Comparison of ENCODE assay signal across 26 cellular contexts in the genomic region with DNA sequence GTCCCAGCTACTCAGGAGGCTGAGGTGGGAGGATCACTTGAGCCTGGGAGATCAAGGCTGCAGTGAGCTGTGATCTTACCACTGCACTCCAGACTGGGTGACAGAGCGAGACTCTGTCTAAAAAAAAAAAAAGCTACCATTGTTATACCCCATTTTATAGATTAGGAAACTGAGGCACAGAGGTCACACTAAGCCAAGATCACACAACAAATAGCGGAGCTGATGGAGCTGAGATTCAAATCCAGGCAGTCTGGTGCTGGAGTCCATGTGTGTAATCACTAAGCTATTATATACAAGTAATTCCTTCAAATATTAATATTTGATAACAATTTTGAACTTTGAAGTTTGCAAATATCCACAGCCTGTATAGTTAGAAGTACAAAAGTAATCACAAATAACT.
"Had no signal": no experiment of that assay in that cellular context is flagged by ENCODE, and none has a peak within 500 bp of the region (broad histone marks: within the 10 kb centered on the region; RNA-seq: fewer than 3 reads in every experiment).

No MANE protein-coding gene starts in this region.

- H3K9me3 ChIP-seq: Peyer's patch, SJSA1 had no signal

- ATAC-seq: HepG2, T-cell had no signal

- FAIRE-seq: HepG2 had no signal

- H3K4me3 Mint-ChIP-seq: T-cell had no signal

- H3K27me3 Mint-ChIP-seq: T-cell had no signal

- DNase-seq: IMR-90, NCI-H1092, NCI-H1105 treated with DMSO at 0.1 percent for 48 hours, NCI-H1417 treated with DMSO at 0.1 percent for 48 hours, NCI-H146, NCI-H1694 treated with DMSO at 0.1 percent for 48 hours, NCI-H1930, NCI-H2081, NCI-H2107, NCI-H2227 treated with DMSO at 0.1 percent for 48 hours, NCI-H446, NCI-H510A, NCI-H524 treated with DMSO at 0.1 percent for 48 hours, NCI-H69, NCI-H774, OCI-M1, PC-9, Peyer's patch, Right ventricle myocardium superior, SIG-M5, SW 1271, T-cell had no signal

- H3K36me3 ChIP-seq: Peyer's patch had no signal

- H3K4me2 ChIP-seq: KMS-11 had no signal

- H3K27me3 ChIP-seq: Peyer's patch, SJSA1 had no signal

- H3K9ac ChIP-seq: KMS-11 had no signal

- H3K9me3 Mint-ChIP-seq: T-cell had no signal

- H2AFZ ChIP-seq: PC-9 had no signal

- H3K27ac ChIP-seq: KMS-11, PC-9, Peyer's patch, SJSA1, SK-N-MC had no signal

- H3K27ac Mint-ChIP-seq: T-cell had no signal

- H3K4me3 ChIP-seq: PC-9, Peyer's patch, SJSA1, SK-N-MC had no signal
